14 cellular contexts compared by ENCODE assay signal in the genomic region with DNA sequence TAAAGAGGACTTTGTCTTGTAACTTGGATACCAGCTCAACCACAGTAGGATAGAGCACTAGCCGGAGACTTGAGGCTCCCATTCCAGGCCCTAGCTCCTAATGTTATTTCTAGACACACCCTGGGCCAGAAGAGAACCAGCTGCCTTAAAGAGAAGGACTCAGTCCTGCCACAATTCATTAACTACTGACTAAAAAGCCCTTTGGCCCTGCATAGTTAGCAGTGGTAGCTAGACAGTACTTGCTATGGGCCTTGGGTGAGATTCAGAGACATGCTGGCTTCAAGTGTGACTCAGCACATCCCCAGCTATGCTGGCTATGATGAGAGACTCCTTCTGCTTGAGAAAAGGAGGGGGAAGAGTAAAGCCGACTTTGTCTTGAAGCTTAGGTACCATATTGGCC. TPM values are rescaled to one million over a fixed set of nuclear protein-coding genes. Genes with fewer than 3 reads are reported as not detected.
DNase-seq lines count a peak whose midpoint lies in the region; ATAC-seq, FAIRE-seq and TF ChIP-seq lines count a peak whose summit lies in the region.
"Had no signal": no experiment of that assay in that cellular context is flagged by ENCODE, and none has a peak within 500 bp of the region (broad histone marks: within the 10 kb centered on the region; RNA-seq: fewer than 3 reads in every experiment).

No MANE protein-coding gene starts in this region.

- TF ChIP-seq CTCF in fibroblast of the aortic adventitia (IDR thresholded peaks at IDR 0.05; ENCODE audit: insufficient read depth, low read length) = no peak

- no peak for FAIRE-seq in small intestine (lab: Jason Lieb, UNC)
- FAIRE-seq: GM19239 had no signal

- peak; percentile 41 for ATAC-seq in Right ventricle myocardium inferior
- no peak for ATAC-seq in GM18505 (IDR thresholded peaks at IDR 0.05; ENCODE audit: unreplicated experiment)
- no peak for ATAC-seq in HG02938 (IDR thresholded peaks at IDR 0.05; ENCODE audit: unreplicated experiment)
- ATAC-seq: activated CD8-positive, alpha-beta memory T cell treated with anti-CD3 and anti-CD28 coated beads, Interleukin-2, amount 10 ng/mL, durations not matched to agents 7 days and 5 days had no signal

- no peaks in the 10 kb centered on the region for H3K9me3 ChIP-seq in small intestine (ENCODE audit: control insufficient read depth, low read depth)
- H3K9me3 ChIP-seq: thoracic aorta had no signal

- H3K27ac ChIP-seq in small intestine (ENCODE audit: low read depth in 1 of 2, low read length in 1 of 2) = no peak overlapping the region
- H3K27ac ChIP-seq: thoracic aorta, VCaP had no signal

- H3K4me3 ChIP-seq in fibroblast of the aortic adventitia (ENCODE audit: low read depth, low read length) (no peak overlapping the region), small intestine (ENCODE audit: low read depth in 1 of 2, low read length in 2 of 2) (no peak overlapping the region)
- H3K4me3 ChIP-seq: thoracic aorta had no signal

- no peak for TF ChIP-seq POLR2A in GM18505 (IDR thresholded peaks at IDR 0.05; ENCODE audit: borderline replicate concordance, extremely low read depth, insufficient read depth, insufficient read length)

- H3K27me3 ChIP-seq in small intestine (ENCODE audit: control insufficient read depth in 2 of 2, insufficient read depth in 2 of 2, low read length in 2 of 2) = no peaks in the 10 kb centered on the region

- WGBS in small intestine, 3 donors = 91 to 94% (median 92%) methylated on average over 2 of the region's 2 CpGs

- no peaks in the 10 kb centered on the region for H3K4me1 ChIP-seq in small intestine (ENCODE audit: control insufficient read depth in 2 of 2, insufficient read depth in 1 of 2, low read depth in 1 of 2, low read length in 1 of 2)

- H3K36me3 ChIP-seq in small intestine (ENCODE audit: control insufficient read depth in 2 of 2, insufficient read depth in 2 of 2, low read length in 2 of 2) = no peaks in the 10 kb centered on the region
- H3K36me3 ChIP-seq: thoracic aorta had no signal

- DNase-seq in Right ventricle myocardium inferior (ENCODE audit: missing footprints) = no peak
- no peak for DNase-seq in cardiac septum (ENCODE audit: low spot score)
- DNase-seq in UCSD-AML1 (lab: John Stamatoyannopoulos, UW; ENCODE audit: unreplicated experiment) = peak; percentile 10
- DNase-seq in fibroblast of the aortic adventitia (ENCODE audit: low read depth) = peak; percentile 75
- DNase-seq in small intestine = peak; percentile 71
- DNase-seq in NCI-H1105 treated with DMSO at 0.1 percent for 48 hours (lab: John Stamatoyannopoulos, UW) = no peak
- DNase-seq: activated CD8-positive, alpha-beta memory T cell treated with anti-CD3 and anti-CD28 coated beads, Interleukin-2, amount 10 ng/mL, durations not matched to agents 7 days and 5 days; DMS153; NCI-H2171 treated with DMSO at 0.1 percent for 48 hours had no signal

- intact Hi-C loops in Right ventricle myocardium inferior (cut with DNase I) (no loop called here), cardiac septum (cut with DNase I) (no loop called here)

RNA-seq across cellular contexts. Expression of a gene that starts 47.3 kb away (rescaled TPM):
- total RNA-seq in Right ventricle myocardium inferior = 53.9 TPM
- 48.5 TPM for total RNA-seq in cardiac septum
- 106 and 130 TPM in 2 replicates for total RNA-seq in fibroblast of the aortic adventitia (ENCODE audit: low replicate concordance)
- polyA plus RNA-seq in small intestine = 10 to 100 TPM; 35.9 to 46.1 (median 42.4) TPM

RNA-seq across cellular contexts. Expression of a gene that starts 47.4 kb away (rescaled TPM):
- total RNA-seq in Right ventricle myocardium inferior (7.9 TPM), cardiac septum (28.8 TPM), fibroblast of the aortic adventitia (ENCODE audit: low replicate concordance) (27.7 and 36.5 TPM in 2 replicates)
- polyA plus RNA-seq in small intestine = 10 to 100 TPM in 2 of 3 donors, 1 to 10 TPM in 1; 9.2 to 12.4 (median 12.4) TPM

Comparison
In these comparisons a context has a peak if more than half of its experiments do, and no peak if none do; other contexts are left out.
1. DNase-seq: peak in UCSD-AML1 (single experiment), fibroblast of the aortic adventitia (single experiment) and small intestine (single experiment); none in Right ventricle myocardium inferior (single experiment), cardiac septum (single experiment) and NCI-H1105 treated with DMSO at 0.1 percent for 48 hours (single experiment).